In genomic region chr3:128076465-128076782, GRCh38 we compare ENCODE assay signal across 8 cellular contexts. TPM values are rescaled to one million over a fixed set of nuclear protein-coding genes. Genes with fewer than 3 reads are reported as not detected.
DNase-seq lines count a peak whose midpoint lies in the region; ATAC-seq, FAIRE-seq and TF ChIP-seq lines count a peak whose summit lies in the region.

No MANE protein-coding gene starts in this region.

- ATAC-seq in HG02623 (IDR thresholded peaks at IDR 0.05; ENCODE audit: unreplicated experiment): no peak

- no peak overlapping the region for H3K27ac ChIP-seq in iPS-20b (ENCODE audit: low read length)
- no peak overlapping the region for H3K27ac ChIP-seq in skeletal muscle tissue (ENCODE audit: low read depth, low read length)

- H3K4me3 ChIP-seq in H7 (ENCODE audit: insufficient read depth, low read depth, low read length) (peak overlapping the region; percentile 49), bronchial epithelial cell (ENCODE audit: low read depth, low read length) (peak overlapping the region; percentile 42), iPS-20b (ENCODE audit: low read length) (peak overlapping the region; percentile 83), skeletal muscle tissue (ENCODE audit: low read length in 3 of 3) (peak overlapping the region; percentile 71 to 77 (median 73))

- H3K36me3 ChIP-seq in H7 (replicated peaks; ENCODE audit: control insufficient read depth, insufficient read depth, low read length) (peaks cover 13% of the 10 kb centered on the region), bronchial epithelial cell (ENCODE audit: control insufficient read depth, insufficient read depth, low read length) (peaks cover 10% of the 10 kb centered on the region), iPS-20b (ENCODE audit: insufficient read depth, low read depth, low read length) (peaks cover 43% of the 10 kb centered on the region), skeletal muscle tissue (ENCODE audit: control insufficient read depth in 3 of 3, insufficient read depth in 3 of 3, low read length in 3 of 3) (peaks cover 21 to 34% (median 27%) of the 10 kb centered on the region in 3 donors)

- H3K27me3 ChIP-seq in H7 (ENCODE audit: control insufficient read depth, insufficient read depth, low read length) (peaks cover 6% of the 10 kb centered on the region), bronchial epithelial cell (ENCODE audit: control insufficient read depth, insufficient read depth, low read length) (no peaks in the 10 kb centered on the region), iPS-20b (ENCODE audit: insufficient read depth, low read length) (peaks cover 26% of the 10 kb centered on the region), skeletal muscle tissue (ENCODE audit: control insufficient read depth in 3 of 3, insufficient read depth in 3 of 3, low read length in 3 of 3) (no peaks in the 10 kb centered on the region)

- FAIRE-seq in bronchial epithelial cell (lab: Jason Lieb, UNC): no peak

- no peak for TF ChIP-seq CTCF in bronchial epithelial cell (IDR thresholded peaks at IDR 0.05; ENCODE audit: insufficient read depth, low read length, severe bottlenecking)

- H3K9ac ChIP-seq in iPS-20b (ENCODE audit: low read depth, low read length): no peak overlapping the region
- peak overlapping the region; percentile 51 to 77 (median 75) for H3K9ac ChIP-seq in skeletal muscle tissue (ENCODE audit: low read depth in 1 of 3, low read length in 3 of 3)

- H3K4me1 ChIP-seq in iPS-20b (ENCODE audit: insufficient read depth, low read length) (peaks cover 6% of the 10 kb centered on the region; the same call in 1 of the 2 replicates), skeletal muscle tissue (ENCODE audit: control insufficient read depth in 3 of 3, insufficient read depth in 3 of 3, low read length in 3 of 3) (peaks cover 14 to 37% (median 32%) of the 10 kb centered on the region in 3 donors)

- DNase-seq in H7 (no peak), bronchial epithelial cell (ENCODE audit: low read depth) (no peak), epidermal melanocyte (ENCODE audit: insufficient read length, low spot score) (no peak), NCI-H1436 treated with DMSO at 0.1 percent for 48 hours (lab: John Stamatoyannopoulos, UW) (no peak), SIG-M5 (lab: John Stamatoyannopoulos, UW) (no peak)

- no peaks in the 10 kb centered on the region for H3K9me3 ChIP-seq in iPS-20b (ENCODE audit: insufficient read depth, low read depth, low read length)
- no peaks in the 10 kb centered on the region for H3K9me3 ChIP-seq in skeletal muscle tissue (ENCODE audit: control insufficient read depth in 3 of 3, low read length in 3 of 3)

RNA-seq across cellular contexts. Expression of gene SEC61A1, which starts 24.2 kb away (rescaled TPM):
- total RNA-seq in H7 (2014; rRNA removed; shearing (Covaris generic)): 88.9 and 121 TPM in 2 replicates
- total RNA-seq in bronchial epithelial cell: 202 and 256 TPM in 2 replicates
- total RNA-seq in skeletal muscle tissue: 89.8 TPM

RNA-seq across cellular contexts. Expression of gene RUVBL1, which starts 47.2 kb away (rescaled TPM):
- total RNA-seq in H7 (2014; rRNA removed; shearing (Covaris generic)): 179 and 182 TPM in 2 replicates
- total RNA-seq in bronchial epithelial cell (47.6 and 60.8 TPM in 2 replicates), skeletal muscle tissue (39.1 TPM)
